In the genomic region with DNA sequence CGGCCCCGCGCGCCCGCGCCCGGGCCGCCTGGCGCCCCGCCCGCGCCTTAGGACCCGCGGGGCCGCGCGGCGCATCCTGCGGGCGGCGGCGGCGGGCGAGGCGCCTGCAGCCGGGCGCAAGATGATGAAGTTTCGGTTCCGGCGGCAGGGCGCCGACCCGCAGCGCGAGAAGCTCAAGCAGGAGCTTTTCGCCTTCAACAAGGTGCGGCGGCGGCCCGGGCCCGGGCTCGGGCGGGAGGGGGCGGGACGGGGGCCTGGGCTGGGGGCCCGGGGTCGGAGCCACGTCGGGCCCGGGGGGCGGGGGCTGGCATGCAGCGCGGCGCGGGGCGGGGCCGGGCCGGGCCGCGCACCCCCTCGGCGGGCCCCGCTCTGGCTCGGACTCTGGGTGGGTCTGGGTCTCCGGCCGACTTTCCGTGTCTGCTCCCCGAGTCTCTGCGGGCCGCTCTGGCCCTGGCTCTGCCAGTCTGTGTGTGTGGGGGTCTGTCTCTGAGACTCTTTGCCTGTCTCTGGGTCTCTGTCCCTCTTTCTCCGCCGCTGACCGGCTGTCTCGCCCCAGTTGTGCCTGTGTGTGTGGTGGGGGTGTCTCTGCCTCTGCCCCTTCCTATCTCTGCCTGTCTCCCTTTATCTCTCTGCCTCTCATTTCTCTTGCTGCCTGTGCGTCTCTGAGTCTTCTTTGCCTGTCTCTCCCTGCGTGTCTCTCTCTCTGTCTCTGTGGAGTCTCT, we compare ENCODE assay signal across 8 cellular contexts. TPM values are rescaled to one million over a fixed set of nuclear protein-coding genes. Genes with fewer than 3 reads are reported as not detected.
DNase-seq lines count a peak whose midpoint lies in the region; ATAC-seq and TF ChIP-seq lines count a peak whose summit lies in the region.

A gene (plus strand): TSS at position 74 of the 722 bp plus-strand sequence. CDS start 48 bp downstream, at position 122.

- peak within 1 kb of the TSS; percentile 95 for H3K4me3 Mint-ChIP-seq in activated CD8-positive, alpha-beta memory T cell treated with anti-CD3 and anti-CD28 coated beads, Interleukin-2, amount 10 ng/mL, durations not matched to agents 7 days and 5 days

- no peaks in the 10 kb centered on the region for H3K27me3 Mint-ChIP-seq in activated CD8-positive, alpha-beta memory T cell treated with anti-CD3 and anti-CD28 coated beads, Interleukin-2, amount 10 ng/mL, durations not matched to agents 7 days and 5 days

- no peaks in the 10 kb centered on the region for H3K9me3 ChIP-seq in cardiac muscle cell (ENCODE audit: low read depth)
- no peaks in the 10 kb centered on the region for H3K9me3 ChIP-seq in right atrium auricular region

- no peak for TF ChIP-seq CTCF in cardiac muscle cell (IDR thresholded peaks at IDR 0.05; ENCODE audit: low read depth, low read length)
- no peak for TF ChIP-seq CTCF in right atrium auricular region (IDR thresholded peaks at IDR 0.05)
- no peak for TF ChIP-seq CTCF in retinal pigment epithelial cell (conservative IDR thresholded peaks at IDR 0.05; ENCODE audit: low read depth, low read length)

- peaks cover 25% of the 10 kb centered on the region for H3K4me1 Mint-ChIP-seq in activated CD8-positive, alpha-beta memory T cell treated with anti-CD3 and anti-CD28 coated beads, Interleukin-2, amount 10 ng/mL, durations not matched to agents 7 days and 5 days

- intact Hi-C loops in left ventricle myocardium superior (cut with micrococcal nuclease), result no loop called here

- no peaks in the 10 kb centered on the region for H3K9me3 Mint-ChIP-seq in activated CD8-positive, alpha-beta memory T cell treated with anti-CD3 and anti-CD28 coated beads, Interleukin-2, amount 10 ng/mL, durations not matched to agents 7 days and 5 days (ENCODE audit: low read depth)

- peak within 1 kb of the TSS; percentile 85 for H3K27ac ChIP-seq in cardiac muscle cell
- peak within 1 kb of the TSS; percentile 51 to 73 for H3K27ac ChIP-seq in right atrium auricular region

- H3K36me3 ChIP-seq in cardiac muscle cell (no peaks in the 10 kb centered on the region), right atrium auricular region (no peaks in the 10 kb centered on the region)

- peaks cover 2% of the 10 kb centered on the region for H3K36me3 Mint-ChIP-seq in activated CD8-positive, alpha-beta memory T cell treated with anti-CD3 and anti-CD28 coated beads, Interleukin-2, amount 10 ng/mL, durations not matched to agents 7 days and 5 days

- H3K27me3 ChIP-seq in cardiac muscle cell (no peaks in the 10 kb centered on the region), right atrium auricular region (no peaks in the 10 kb centered on the region)

- CTCF ChIA-PET in activated CD8-positive, alpha-beta memory T cell treated with anti-CD3 and anti-CD28 coated beads, Interleukin-2, amount 10 ng/mL, durations not matched to agents 7 days and 5 days (lab: Charles Lee), result interaction anchor here (1.1 kb wide), 1 partner anchor 22 kb away, joined by 3 read pairs; no protein-coding TSS in a partner anchor

- H3K4me3 ChIP-seq in cardiac muscle cell (peak within 1 kb of the TSS; percentile 72), right atrium auricular region (peak within 1 kb of the TSS; percentile 62 to 69), retinal pigment epithelial cell (ENCODE audit: low read length) (peak within 1 kb of the TSS; percentile 89)

- ATAC-seq in left ventricle myocardium superior, result no peak
- ATAC-seq in HG03442 (IDR thresholded peaks at IDR 0.05; ENCODE audit: unreplicated experiment), result peak; percentile 20
- ATAC-seq in activated CD8-positive, alpha-beta memory T cell treated with anti-CD3 and anti-CD28 coated beads, Interleukin-2, amount 10 ng/mL, durations not matched to agents 7 days and 5 days, result peak; percentile 45

- peak within 1 kb of the TSS; percentile 87 for H3K27ac Mint-ChIP-seq in activated CD8-positive, alpha-beta memory T cell treated with anti-CD3 and anti-CD28 coated beads, Interleukin-2, amount 10 ng/mL, durations not matched to agents 7 days and 5 days

- peak in 1 of 2 donors; percentile 12 for DNase-seq in cardiac muscle cell (ENCODE audit: low read depth in 1 of 2, low spot score in 1 of 2)
- DNase-seq in left ventricle myocardium superior, result no peak
- DNase-seq in activated CD8-positive, alpha-beta memory T cell treated with anti-CD3 and anti-CD28 coated beads, Interleukin-2, amount 10 ng/mL, durations not matched to agents 7 days and 5 days, result no peak
- DNase-seq in right atrium auricular region (ENCODE audit: low spot score), result no peak
- no peak for DNase-seq in retinal pigment epithelial cell (ENCODE audit: low read depth)
- DNase-seq in midbrain (lab: John Stamatoyannopoulos, UW), result no peak
- no peak for DNase-seq in SK-N-DZ (ENCODE audit: low spot score)

- peaks cover 18% of the 10 kb centered on the region for H3K4me1 ChIP-seq in cardiac muscle cell (ENCODE audit: low read depth)
- H3K4me1 ChIP-seq in right atrium auricular region, result peaks cover 0 to 22% of the 10 kb centered on the region in 2 donors

RNA-seq across cellular contexts. Expression of the gene that starts here (rescaled TPM):
- 81.5 and 83.8 TPM in 2 replicates for total RNA-seq in cardiac muscle cell
- 5.9 and 7.3 TPM in 2 replicates for polyA plus RNA-seq in cardiac muscle cell
- total RNA-seq in left ventricle myocardium superior, result 9.0 TPM
- total RNA-seq in activated CD8-positive, alpha-beta memory T cell treated with anti-CD3 and anti-CD28 coated beads, Interleukin-2, amount 10 ng/mL, durations not matched to agents 7 days and 5 days, result 10 to 100 TPM; 23.8 to 24.8 TPM
- total RNA-seq in right atrium auricular region, result 10 to 100 TPM; 12.6 to 16.7 TPM
- 99.4 and 115 TPM in 2 replicates for polyA plus RNA-seq in SK-N-DZ (2014; cell fraction: cytosol; rRNA removed)
- polyA plus RNA-seq in SK-N-DZ (2014; cell fraction: nucleus; rRNA removed), result 83.2 and 89.5 TPM in 2 replicates
